In genomic region chr11:117822031-117822521, GRCh38 we compare ENCODE assay signal across 8 cellular contexts. TPM values are rescaled to one million over a fixed set of nuclear protein-coding genes. Genes with fewer than 3 reads are reported as not detected.
DNase-seq lines count a peak whose midpoint lies in the region; ATAC-seq and TF ChIP-seq lines count a peak whose summit lies in the region.

No MANE protein-coding gene starts in this region.

- H3K27ac ChIP-seq in mesenchymal stem cell (ENCODE audit: low read length, poor library complexity, severe bottlenecking): peak overlapping the region; percentile 94

- H2BK12ac ChIP-seq in mesenchymal stem cell (ENCODE audit: low read length in 2 of 2): no peak overlapping the region

- H3K14ac ChIP-seq in mesenchymal stem cell (ENCODE audit: low read length in 2 of 2): no peak overlapping the region

- no peak overlapping the region for H3K23ac ChIP-seq in mesenchymal stem cell (ENCODE audit: low read length in 2 of 2)

- peak; percentile 34; the same call in 2 of the 3 replicates for ATAC-seq in SK-N-SH treated with all-trans-retinoic acid at 6 μM for 48 hours
- ATAC-seq in GM18868 (IDR thresholded peaks at IDR 0.05; ENCODE audit: unreplicated experiment): no peak

- H3K4me3 ChIP-seq in GM12865 (ENCODE audit: low read depth, low read length) (no peak overlapping the region), mesenchymal stem cell (ENCODE audit: insufficient read depth in 1 of 2, low read depth in 1 of 2, low read length in 2 of 2) (peak overlapping the region in 1 of 2 experiments; percentile 53)

- peaks cover 0 to 29% of the 10 kb centered on the region in 2 experiments for H3K27me3 ChIP-seq in mesenchymal stem cell (ENCODE audit: control insufficient read depth in 1 of 2, insufficient read depth in 1 of 2, low read length in 2 of 2)

- no peak overlapping the region for H2BK120ac ChIP-seq in mesenchymal stem cell (ENCODE audit: low read depth, low read length)

- H3K79me1 ChIP-seq in mesenchymal stem cell (replicated peaks; ENCODE audit: low read length, poor library complexity, severe bottlenecking): no peaks in the 10 kb centered on the region

- WGBS in mesenchymal stem cell: 62% methylated on average over 16 of the region's 16 CpGs

- H2AK5ac ChIP-seq in mesenchymal stem cell (ENCODE audit: low read length, severe bottlenecking): peak overlapping the region; percentile 55

- H2AFZ ChIP-seq in mesenchymal stem cell (ENCODE audit: low read depth, low read length): no peak overlapping the region

- H3K9me3 ChIP-seq in mesenchymal stem cell (ENCODE audit: control insufficient read depth, low read length): no peaks in the 10 kb centered on the region

- no peak overlapping the region for H4K91ac ChIP-seq in mesenchymal stem cell (ENCODE audit: low read length)

- no peak overlapping the region for H2BK5ac ChIP-seq in mesenchymal stem cell (ENCODE audit: low read depth, low read length, poor library complexity, severe bottlenecking)

- H3K18ac ChIP-seq in mesenchymal stem cell (ENCODE audit: low read depth in 1 of 2, low read length in 2 of 2): no peak overlapping the region

- peaks cover 0 to 31% of the 10 kb centered on the region in 2 experiments for H3K36me3 ChIP-seq in mesenchymal stem cell (ENCODE audit: control insufficient read depth in 1 of 2, insufficient read depth in 2 of 2, low read depth in 1 of 2, low read length in 2 of 2)

- in situ Hi-C loops in T47D (cut with HindIII; ENCODE audit: low pct_unique_long_range_greater_than_20kb, low sequenced_read_pairs): loop anchor here (25.0 kb wide), 1 partner anchor 385 kb away; no protein-coding TSS in a partner anchor

- no peak overlapping the region for H3K9ac ChIP-seq in mesenchymal stem cell (ENCODE audit: low read length)

- peak overlapping the region; percentile 31 for H2BK15ac ChIP-seq in mesenchymal stem cell (ENCODE audit: low read depth, poor library complexity, severe bottlenecking)

- H3K4me2 ChIP-seq in mesenchymal stem cell (ENCODE audit: low read length, poor library complexity, severe bottlenecking): peak overlapping the region; percentile 30

- DNase-seq in A172 (ENCODE audit: low spot score): peak; percentile 46
- DNase-seq in GM12865 (ENCODE audit: low read depth): peak; percentile 31
- peak; percentile 51 to 65 for DNase-seq in T47D (ENCODE audit: low read depth in 1 of 2, low spot score in 1 of 2)
- DNase-seq in mesenchymal stem cell: no peak
- no peak for DNase-seq in SK-N-DZ (ENCODE audit: low spot score)
- DNase-seq in pons (ENCODE audit: low spot score): no peak

- no peak overlapping the region for H3K4ac ChIP-seq in mesenchymal stem cell (ENCODE audit: low read depth in 1 of 2, low read length in 2 of 2)

- TF ChIP-seq CTCF in GM12865 (IDR thresholded peaks at IDR 0.05; ENCODE audit: insufficient read depth, low read depth, low read length, missing control alignments): peak; percentile 73

- H4K8ac ChIP-seq in mesenchymal stem cell (ENCODE audit: low read length): no peak overlapping the region

- H3K4me1 ChIP-seq in mesenchymal stem cell (ENCODE audit: control insufficient read depth, insufficient read depth, low read depth, low read length): peaks cover 67% of the 10 kb centered on the region

TF ChIP-seq in SK-N-SH treated with all-trans-retinoic acid at 6 μM for 48 hours, 23 proteins besides CTCF, POLR2A, EP300 and RAD21:
- TF ChIP-seq TCF4 (CRISPR knock-in tag; IDR thresholded peaks at IDR 0.05; ENCODE audit: borderline replicate concordance): no peak
- no peak for TF ChIP-seq CSDC2 (CRISPR knock-in tag; IDR thresholded peaks at IDR 0.05)
- TF ChIP-seq ZC3H10 (CRISPR knock-in tag; IDR thresholded peaks at IDR 0.05): no peak
- TF ChIP-seq GLIS3 (CRISPR knock-in tag; IDR thresholded peaks at IDR 0.05): no peak

RNA-seq across cellular contexts. Expression of gene FXYD2, which starts 2.5 kb away (rescaled TPM):
- not detected in 2 replicates for total RNA-seq in A172 (2014; rRNA removed; shearing (Covaris generic))
- 1.0 TPM for polyA plus RNA-seq in mesenchymal stem cell (2013, experiment 1 of 2)
- 0.58 TPM for polyA plus RNA-seq in mesenchymal stem cell (2013, experiment 2 of 2)
- polyA plus RNA-seq in SK-N-DZ (2014; cell fraction: cytosol; rRNA removed): not detected in 2 replicates
- polyA plus RNA-seq in SK-N-DZ (2014; cell fraction: nucleus; rRNA removed): not detected in 2 replicates

RNA-seq across cellular contexts. Expression of gene DSCAML1, which starts 25.1 kb away (rescaled TPM):
- not detected in 2 replicates for total RNA-seq in A172 (2014; rRNA removed; shearing (Covaris generic))
- polyA plus RNA-seq in mesenchymal stem cell (2013, experiment 1 of 2): not detected
- not detected for polyA plus RNA-seq in mesenchymal stem cell (2013, experiment 2 of 2)
- 0.22 and 0.28 TPM in 2 replicates for polyA plus RNA-seq in SK-N-DZ (2014; cell fraction: cytosol; rRNA removed)
- polyA plus RNA-seq in SK-N-DZ (2014; cell fraction: nucleus; rRNA removed): 0.02 and 0.04 TPM in 2 replicates

RNA-seq across cellular contexts. Expression of gene FXYD6, which starts 54.4 kb away (rescaled TPM):
- 2.1 and 2.9 TPM in 2 replicates for total RNA-seq in A172 (2014; rRNA removed; shearing (Covaris generic))
- polyA plus RNA-seq in mesenchymal stem cell (2013, experiment 1 of 2): 52.5 TPM
- 53.1 TPM for polyA plus RNA-seq in mesenchymal stem cell (2013, experiment 2 of 2)
- polyA plus RNA-seq in SK-N-DZ (2014; cell fraction: cytosol; rRNA removed): 123 and 162 TPM in 2 replicates
- polyA plus RNA-seq in SK-N-DZ (2014; cell fraction: nucleus; rRNA removed): 106 and 158 TPM in 2 replicates

Comparison
In these comparisons a context has a peak if more than half of its experiments do, and no peak if none do; other contexts are left out.
1. DNase-seq: peak in A172 (single experiment), GM12865 (single experiment) and T47D (2 of 2); none in mesenchymal stem cell (single experiment), SK-N-DZ (single experiment) and pons (single experiment).